ENCODE assay signal across 19 cellular contexts in genomic region chr21:33763573-33763881, GRCh38.
"Had no signal": no experiment of that assay in that cellular context is flagged by ENCODE, and none has a peak within 500 bp of the region (broad histone marks: within the 10 kb centered on the region; RNA-seq: fewer than 3 reads in every experiment).

No MANE protein-coding gene starts in this region.

- H3K4me1 Mint-ChIP-seq: activated CD8-positive, alpha-beta memory T cell treated with anti-CD3 and anti-CD28 coated beads, Interleukin-2, amount 10 ng/mL, durations not matched to agents 7 days and 5 days; activated naive CD4-positive, alpha-beta T cell treated with anti-CD3 and anti-CD28 coated beads, Interleukin-2, amount 50 U/mL, for 24 hours; stimulated activated memory B cell treated with anti-CD40 and anti-IgM and Interleukin-4, amounts not matched to agents 10 μg/mL and 1 μg/mL and 100 μg/mL, for 72 hours had no signal

- H3K4me1 ChIP-seq: body of pancreas had no signal

- H3K27me3 ChIP-seq: body of pancreas, gastrocnemius medialis, heart right ventricle, ovary, sigmoid colon, thyroid gland, uterus had no signal

- H3K27ac ChIP-seq: gastrocnemius medialis, heart right ventricle, lower lobe of right lung, ovary, sigmoid colon had no signal

- H3K9me3 ChIP-seq: body of pancreas, gastrocnemius medialis, heart right ventricle, lower lobe of right lung, ovary, sigmoid colon, thyroid gland, uterus had no signal

- DNase-seq: activated CD4-positive, alpha-beta memory T cell treated with anti-CD3 and anti-CD28 coated beads for 36 hours; activated CD4-positive, alpha-beta T cell treated with anti-CD3 and anti-CD28 coated beads for 1 hour; activated CD8-positive, alpha-beta memory T cell treated with anti-CD3 and anti-CD28 coated beads, Interleukin-2, amount 10 ng/mL, durations not matched to agents 7 days and 5 days; activated T-cell treated with anti-CD3 and anti-CD28 coated beads, Interleukin-2, amount 50 U/mL, for 1 hour; body of pancreas; effector memory CD8-positive, alpha-beta T cell; erythroblast; gastrocnemius medialis; heart right ventricle; lower lobe of right lung; midbrain; ovary; sigmoid colon; stimulated activated CD4-positive, alpha-beta T cell treated with anti-CD3 and anti-CD28 coated beads, Interleukin-2, amount 100 ng/mL, for 48 hours; thyroid gland; uterus had no signal

- H3K36me3 ChIP-seq: ovary, uterus had no signal

- ATAC-seq: activated CD8-positive, alpha-beta memory T cell treated with anti-CD3 and anti-CD28 coated beads, Interleukin-2, amount 10 ng/mL, durations not matched to agents 7 days and 5 days; body of pancreas; effector memory CD8-positive, alpha-beta T cell; gastrocnemius medialis; heart right ventricle; lower lobe of right lung; stimulated activated memory B cell treated with anti-CD40 and anti-IgM and Interleukin-4, amounts not matched to agents 10 μg/mL and 1 μg/mL and 100 μg/mL, for 72 hours had no signal

- H3K9me3 Mint-ChIP-seq: activated CD4-positive, alpha-beta memory T cell treated with anti-CD3 and anti-CD28 coated beads for 36 hours; activated naive CD4-positive, alpha-beta T cell treated with anti-CD3 and anti-CD28 coated beads, Interleukin-2, amount 50 U/mL, for 24 hours; effector memory CD8-positive, alpha-beta T cell; neural crest cell; stimulated activated memory B cell treated with anti-CD40 and anti-IgM and Interleukin-4, amounts not matched to agents 10 μg/mL and 1 μg/mL and 100 μg/mL, for 72 hours had no signal

- H3K4me3 Mint-ChIP-seq: activated CD4-positive, alpha-beta memory T cell treated with anti-CD3 and anti-CD28 coated beads for 36 hours; activated CD8-positive, alpha-beta memory T cell treated with anti-CD3 and anti-CD28 coated beads, Interleukin-2, amount 10 ng/mL, durations not matched to agents 7 days and 5 days; activated naive CD4-positive, alpha-beta T cell treated with anti-CD3 and anti-CD28 coated beads, Interleukin-2, amount 50 U/mL, for 24 hours; effector memory CD8-positive, alpha-beta T cell; neural crest cell; stimulated activated memory B cell treated with anti-CD40 and anti-IgM and Interleukin-4, amounts not matched to agents 10 μg/mL and 1 μg/mL and 100 μg/mL, for 72 hours had no signal

- H3K4me3 ChIP-seq: body of pancreas, gastrocnemius medialis, heart right ventricle, lower lobe of right lung, ovary, sigmoid colon, thyroid gland, uterus had no signal

- H3K27ac Mint-ChIP-seq: activated CD4-positive, alpha-beta memory T cell treated with anti-CD3 and anti-CD28 coated beads for 36 hours; activated CD8-positive, alpha-beta memory T cell treated with anti-CD3 and anti-CD28 coated beads, Interleukin-2, amount 10 ng/mL, durations not matched to agents 7 days and 5 days; activated naive CD4-positive, alpha-beta T cell treated with anti-CD3 and anti-CD28 coated beads, Interleukin-2, amount 50 U/mL, for 24 hours; effector memory CD8-positive, alpha-beta T cell; stimulated activated memory B cell treated with anti-CD40 and anti-IgM and Interleukin-4, amounts not matched to agents 10 μg/mL and 1 μg/mL and 100 μg/mL, for 72 hours had no signal

- H3K27me3 Mint-ChIP-seq: activated CD4-positive, alpha-beta memory T cell treated with anti-CD3 and anti-CD28 coated beads for 36 hours; activated CD8-positive, alpha-beta memory T cell treated with anti-CD3 and anti-CD28 coated beads, Interleukin-2, amount 10 ng/mL, durations not matched to agents 7 days and 5 days; activated naive CD4-positive, alpha-beta T cell treated with anti-CD3 and anti-CD28 coated beads, Interleukin-2, amount 50 U/mL, for 24 hours had no signal

- H3K36me3 Mint-ChIP-seq: activated CD4-positive, alpha-beta memory T cell treated with anti-CD3 and anti-CD28 coated beads for 36 hours; activated CD8-positive, alpha-beta memory T cell treated with anti-CD3 and anti-CD28 coated beads, Interleukin-2, amount 10 ng/mL, durations not matched to agents 7 days and 5 days had no signal
